Comparison of ENCODE assay signal across 31 cellular contexts in the genomic region with DNA sequence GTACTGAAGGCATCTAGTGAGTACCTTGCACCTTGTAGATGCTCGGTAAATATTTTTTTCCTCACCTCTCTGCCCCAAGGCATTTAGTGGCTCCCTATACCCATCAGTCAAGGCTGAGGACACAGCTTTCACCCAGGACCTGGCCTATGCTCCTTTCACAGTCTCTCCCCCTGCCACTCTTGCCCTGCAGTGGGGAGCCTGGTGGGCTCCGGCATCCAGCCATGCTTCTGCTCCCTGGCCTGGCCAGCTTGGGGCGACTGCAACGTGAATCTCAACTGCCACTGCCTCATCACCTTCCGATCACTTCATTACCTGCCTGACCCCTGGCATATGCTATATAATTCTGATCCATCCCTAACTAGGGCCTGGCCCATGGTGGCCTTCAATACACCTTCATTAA. TPM values are rescaled to one million over a fixed set of nuclear protein-coding genes. Genes with fewer than 3 reads are reported as not detected.
DNase-seq lines count a peak whose midpoint lies in the region; ATAC-seq, FAIRE-seq and TF ChIP-seq lines count a peak whose summit lies in the region.
"Had no signal": no experiment of that assay in that cellular context is flagged by ENCODE, and none has a peak within 500 bp of the region (broad histone marks: within the 10 kb centered on the region; RNA-seq: fewer than 3 reads in every experiment).

No MANE protein-coding gene starts in this region.

- H3K9ac ChIP-seq in MM.1S (ENCODE audit: low read length) (no peak overlapping the region), skeletal muscle tissue (ENCODE audit: low read depth in 1 of 3, low read length in 3 of 3) (peak overlapping the region in 2 of 3 donors; percentile 16 to 73)

- H3K9me3 Mint-ChIP-seq in activated CD8-positive, alpha-beta T cell treated with anti-CD3 and anti-CD28 coated beads, Interleukin-2, amount 10 ng/mL, durations not matched to agents 7 days and 5 days (ENCODE audit: insufficient read depth): no peaks in the 10 kb centered on the region
- no peaks in the 10 kb centered on the region for H3K9me3 Mint-ChIP-seq in activated CD8-positive, alpha-beta T cell treated with anti-CD3 and anti-CD28 coated beads for 36 hours
- H3K9me3 Mint-ChIP-seq: activated CD4-positive, alpha-beta T cell treated with anti-CD3 and anti-CD28 coated beads, Interleukin-2, amount 10 ng/mL, durations not matched to agents 24 days and 14 days; activated T-helper 1 cell treated with anti-CD3 and anti-CD28 coated beads, Interleukin-12 subunit alpha, Interleukin-12 subunit beta, Interleukin-2, Interleukin-4 antibody, amounts not matched to agents 30 ng/mL and 10 ng/mL and 1 ng/mL, durations not matched to agents 14 hours and 24 hours and 36 hours; CD4-positive, CD25-positive, alpha-beta regulatory T cell had no signal

- no peaks in the 10 kb centered on the region for H3K79me2 ChIP-seq in MM.1S (ENCODE audit: low read length)

- H3K27me3 Mint-ChIP-seq in activated CD8-positive, alpha-beta T cell treated with anti-CD3 and anti-CD28 coated beads, Interleukin-2, amount 10 ng/mL, durations not matched to agents 7 days and 5 days (ENCODE audit: low read depth): peaks cover 12% of the 10 kb centered on the region
- peaks cover 3% of the 10 kb centered on the region for H3K27me3 Mint-ChIP-seq in activated CD8-positive, alpha-beta T cell treated with anti-CD3 and anti-CD28 coated beads for 36 hours
- H3K27me3 Mint-ChIP-seq: CD4-positive, CD25-positive, alpha-beta regulatory T cell had no signal

- peak; percentile 17 for DNase-seq in activated CD8-positive, alpha-beta T cell treated with anti-CD3 and anti-CD28 coated beads, Interleukin-2, amount 10 ng/mL, durations not matched to agents 7 days and 5 days
- DNase-seq in activated CD8-positive, alpha-beta T cell treated with anti-CD3 and anti-CD28 coated beads for 36 hours: no peak
- DNase-seq in MM.1S (no peak), esophagus muscularis mucosa (ENCODE audit: extremely low spot score) (peak; percentile 29), D721Med (ENCODE audit: insufficient read length, low spot score) (no peak)
- DNase-seq: 8988T; activated CD4-positive, alpha-beta T cell treated with anti-CD3 and anti-CD28 coated beads, Interleukin-2, amount 10 ng/mL, durations not matched to agents 24 days and 14 days; activated naive CD4-positive, alpha-beta T cell treated with anti-CD3 and anti-CD28 coated beads, Interleukin-2, amount 50 U/mL, for 16 hours; CD4-positive, CD25-positive, alpha-beta regulatory T cell; effector memory CD4-positive, alpha-beta T cell; mesenchymal stem cell; NCI-H1092; NCI-H1694 treated with DMSO at 0.1 percent for 48 hours; NCI-H446; NCI-H774; stimulated activated CD4-positive, alpha-beta T cell treated with anti-CD3 and anti-CD28 coated beads, Interleukin-12 subunit alpha, Interleukin-12 subunit beta, amount 100 ng/mL, for 4 hours; stimulated activated CD4-positive, alpha-beta T cell treated with anti-CD3 and anti-CD28 coated beads, Interleukin-2, amount 100 ng/mL, for 48 hours; T-helper 9 cell; upper lobe of right lung had no signal

- intact Hi-C loops in activated CD8-positive, alpha-beta T cell treated with anti-CD3 and anti-CD28 coated beads for 36 hours (cut with micrococcal nuclease): no loop called here
- intact Hi-C loops in esophagus muscularis mucosa (cut with DNase I): no loop called here

- no peaks in the 10 kb centered on the region for H3K36me3 Mint-ChIP-seq in activated CD8-positive, alpha-beta T cell treated with anti-CD3 and anti-CD28 coated beads, Interleukin-2, amount 10 ng/mL, durations not matched to agents 7 days and 5 days (ENCODE audit: low read depth)
- H3K36me3 Mint-ChIP-seq in activated CD8-positive, alpha-beta T cell treated with anti-CD3 and anti-CD28 coated beads for 36 hours (ENCODE audit: low read depth): no peaks in the 10 kb centered on the region
- H3K36me3 Mint-ChIP-seq: CD4-positive, CD25-positive, alpha-beta regulatory T cell had no signal

- H3K9me2 ChIP-seq in MM.1S (replicated peaks; ENCODE audit: insufficient read depth, low read length): no peaks in the 10 kb centered on the region

- FAIRE-seq in D721Med (lab: Jason Lieb, UNC): no peak
- FAIRE-seq: RCC 7860 had no signal

- H3K27me3 ChIP-seq in MM.1S (replicated peaks; ENCODE audit: insufficient read depth, low read length) (no peaks in the 10 kb centered on the region), esophagus muscularis mucosa (no peaks in the 10 kb centered on the region), skeletal muscle tissue (ENCODE audit: control insufficient read depth in 3 of 3, insufficient read depth in 3 of 3, low read length in 3 of 3) (no peaks in the 10 kb centered on the region)
- H3K27me3 ChIP-seq: breast epithelium had no signal

- no peak overlapping the region for H2AFZ ChIP-seq in MM.1S (ENCODE audit: low read length)

- H3K36me3 ChIP-seq in MM.1S (replicated peaks; ENCODE audit: insufficient read depth, low read length): no peaks in the 10 kb centered on the region
- no peaks in the 10 kb centered on the region for H3K36me3 ChIP-seq in esophagus muscularis mucosa
- H3K36me3 ChIP-seq in skeletal muscle tissue (ENCODE audit: control insufficient read depth in 3 of 3, insufficient read depth in 3 of 3, low read length in 3 of 3): no peaks in the 10 kb centered on the region
- H3K36me3 ChIP-seq: breast epithelium, upper lobe of right lung had no signal

- 100% methylated on average over 4 of the region's 5 CpGs for WGBS in esophagus muscularis mucosa

- POLR2A ChIA-PET in activated CD8-positive, alpha-beta T cell treated with anti-CD3 and anti-CD28 coated beads, Interleukin-2, amount 10 ng/mL, durations not matched to agents 7 days and 5 days (lab: Charles Lee): interaction anchor here (0.8 to 1.0 kb wide), 2 partner anchors 10 to 126 kb away, joined by 3 read pairs; no protein-coding TSS in a partner anchor
- POLR2A ChIA-PET in activated CD8-positive, alpha-beta T cell treated with anti-CD3 and anti-CD28 coated beads for 36 hours (lab: Charles Lee): interaction anchor here (0.5 to 0.9 kb wide), 2 partner anchors 18 to 843 kb away, joined by 3 to 4 read pairs; no protein-coding TSS in a partner anchor

- no peak for TF ChIP-seq CTCF in activated CD8-positive, alpha-beta T cell treated with anti-CD3 and anti-CD28 coated beads for 36 hours (IDR thresholded peaks at IDR 0.05)
- TF ChIP-seq CTCF in MM.1S (IDR thresholded peaks at IDR 0.05; ENCODE audit: low read length): no peak
- no peak for TF ChIP-seq CTCF in esophagus muscularis mucosa (IDR thresholded peaks at IDR 0.05)
- no peak for TF ChIP-seq CTCF in D721Med (IDR thresholded peaks at IDR 0.05; ENCODE audit: insufficient read depth, missing control alignments)

- H3K27ac ChIP-seq in MM.1S (ENCODE audit: low read length) (peak overlapping the region; percentile 19; the same call in 1 of the 2 replicates), esophagus muscularis mucosa (replicated peaks in 1 of 4) (no peak overlapping the region), skeletal muscle tissue (ENCODE audit: low read depth, low read length) (peak overlapping the region; percentile 76)
- H3K27ac ChIP-seq: breast epithelium, upper lobe of right lung had no signal

- CTCF ChIA-PET in activated CD8-positive, alpha-beta T cell treated with anti-CD3 and anti-CD28 coated beads, Interleukin-2, amount 10 ng/mL, durations not matched to agents 7 days and 5 days (lab: Charles Lee): interaction anchor here (1.2 to 15.4 kb wide), 8 partner anchors 9 to 280 kb away, joined by 3 to 242 read pairs (median 5); a partner anchor contains a TSS
- CTCF ChIA-PET in activated CD8-positive, alpha-beta T cell treated with anti-CD3 and anti-CD28 coated beads for 36 hours (lab: Charles Lee): interaction anchor here (0.9 to 15.4 kb wide), 5 partner anchors 9 to 179 kb away, joined by 3 to 275 read pairs (median 5); no protein-coding TSS in a partner anchor

- H3K27ac Mint-ChIP-seq in activated CD8-positive, alpha-beta T cell treated with anti-CD3 and anti-CD28 coated beads, Interleukin-2, amount 10 ng/mL, durations not matched to agents 7 days and 5 days: no peak overlapping the region
- no peak overlapping the region for H3K27ac Mint-ChIP-seq in activated CD8-positive, alpha-beta T cell treated with anti-CD3 and anti-CD28 coated beads for 36 hours
- H3K27ac Mint-ChIP-seq: activated CD4-positive, alpha-beta T cell treated with anti-CD3 and anti-CD28 coated beads, Interleukin-2, amount 10 ng/mL, durations not matched to agents 24 days and 14 days; activated T-helper 1 cell treated with anti-CD3 and anti-CD28 coated beads, Interleukin-12 subunit alpha, Interleukin-12 subunit beta, Interleukin-2, Interleukin-4 antibody, amounts not matched to agents 30 ng/mL and 10 ng/mL and 1 ng/mL, durations not matched to agents 14 hours and 24 hours and 36 hours had no signal

- H3K4me2 ChIP-seq in MM.1S (ENCODE audit: low read depth, low read length): peak overlapping the region; percentile 54; the same call in 1 of the 2 replicates

- no peaks in the 10 kb centered on the region for H4K20me1 ChIP-seq in MM.1S (ENCODE audit: insufficient read depth, low read length)

- TF ChIP-seq POLR2A in esophagus muscularis mucosa (IDR thresholded peaks at IDR 0.05; ENCODE audit: low read depth): no peak

- TF ChIP-seq EP300 in esophagus muscularis mucosa (IDR thresholded peaks at IDR 0.05): no peak

- no peak overlapping the region for H3K4me3 Mint-ChIP-seq in activated CD8-positive, alpha-beta T cell treated with anti-CD3 and anti-CD28 coated beads, Interleukin-2, amount 10 ng/mL, durations not matched to agents 7 days and 5 days
- no peak overlapping the region for H3K4me3 Mint-ChIP-seq in activated CD8-positive, alpha-beta T cell treated with anti-CD3 and anti-CD28 coated beads for 36 hours
- H3K4me3 Mint-ChIP-seq: activated CD4-positive, alpha-beta T cell treated with anti-CD3 and anti-CD28 coated beads, Interleukin-2, amount 10 ng/mL, durations not matched to agents 24 days and 14 days; activated T-helper 1 cell treated with anti-CD3 and anti-CD28 coated beads, Interleukin-12 subunit alpha, Interleukin-12 subunit beta, Interleukin-2, Interleukin-4 antibody, amounts not matched to agents 30 ng/mL and 10 ng/mL and 1 ng/mL, durations not matched to agents 14 hours and 24 hours and 36 hours; CD4-positive, CD25-positive, alpha-beta regulatory T cell had no signal

- H3K9me3 ChIP-seq in MM.1S (replicated peaks; ENCODE audit: insufficient read depth, low read length): no peaks in the 10 kb centered on the region
- H3K9me3 ChIP-seq in esophagus muscularis mucosa: no peaks in the 10 kb centered on the region
- no peaks in the 10 kb centered on the region for H3K9me3 ChIP-seq in skeletal muscle tissue (ENCODE audit: control insufficient read depth in 3 of 3, low read length in 3 of 3)
- H3K9me3 ChIP-seq: breast epithelium, upper lobe of right lung had no signal

- H3K4me1 Mint-ChIP-seq in activated CD8-positive, alpha-beta T cell treated with anti-CD3 and anti-CD28 coated beads, Interleukin-2, amount 10 ng/mL, durations not matched to agents 7 days and 5 days (ENCODE audit: low read depth): peaks cover 51% of the 10 kb centered on the region
- peaks cover 12% of the 10 kb centered on the region for H3K4me1 Mint-ChIP-seq in activated CD8-positive, alpha-beta T cell treated with anti-CD3 and anti-CD28 coated beads for 36 hours (ENCODE audit: low read depth)

- H3F3A ChIP-seq in MM.1S (ENCODE audit: insufficient read depth, low read length): no peaks in the 10 kb centered on the region

- H3K4me3 ChIP-seq in MM.1S (ENCODE audit: low read length): no peak overlapping the region
- no peak overlapping the region for H3K4me3 ChIP-seq in esophagus muscularis mucosa
- peak overlapping the region in 1 of 3 donors; percentile 11 for H3K4me3 ChIP-seq in skeletal muscle tissue (ENCODE audit: low read length in 3 of 3)
- H3K4me3 ChIP-seq: breast epithelium, upper lobe of right lung had no signal

- peaks cover 40% of the 10 kb centered on the region for H3K4me1 ChIP-seq in MM.1S (ENCODE audit: low read length)
- H3K4me1 ChIP-seq in esophagus muscularis mucosa: peaks cover 0 to 6% (median 3%) of the 10 kb centered on the region in 4 donors
- peaks cover 13 to 45% (median 24%) of the 10 kb centered on the region in 3 donors for H3K4me1 ChIP-seq in skeletal muscle tissue (ENCODE audit: control insufficient read depth in 3 of 3, insufficient read depth in 3 of 3, low read length in 3 of 3)
- H3K4me1 ChIP-seq: breast epithelium, upper lobe of right lung had no signal

- ATAC-seq in activated CD8-positive, alpha-beta T cell treated with anti-CD3 and anti-CD28 coated beads, Interleukin-2, amount 10 ng/mL, durations not matched to agents 7 days and 5 days: no peak
- ATAC-seq in activated CD8-positive, alpha-beta T cell treated with anti-CD3 and anti-CD28 coated beads for 36 hours: no peak
- ATAC-seq in GM21423 (IDR thresholded peaks at IDR 0.05; ENCODE audit: unreplicated experiment): no peak
- ATAC-seq in HG02623 (IDR thresholded peaks at IDR 0.05; ENCODE audit: unreplicated experiment): no peak
- ATAC-seq: left lobe of liver had no signal

RNA-seq across cellular contexts. Expression of a gene that starts 0.7 kb away (rescaled TPM):
- total RNA-seq in activated CD8-positive, alpha-beta T cell treated with anti-CD3 and anti-CD28 coated beads, Interleukin-2, amount 10 ng/mL, durations not matched to agents 7 days and 5 days: under 1 TPM; 0.42 to 0.95 TPM
- under 1 TPM; 0.34 to 0.88 TPM for total RNA-seq in activated CD8-positive, alpha-beta T cell treated with anti-CD3 and anti-CD28 coated beads for 36 hours
- total RNA-seq in esophagus muscularis mucosa (under 1 TPM; 0.23 to 0.78 (median 0.46) TPM), skeletal muscle tissue (3.1 TPM)
- total RNA-seq: Daoy, epithelial cell of proximal tubule, HT1080 had no signal

RNA-seq across cellular contexts. Expression of a gene that starts 48.9 kb away (rescaled TPM):
- under 1 TPM; 0.55 to 0.94 TPM for total RNA-seq in activated CD8-positive, alpha-beta T cell treated with anti-CD3 and anti-CD28 coated beads, Interleukin-2, amount 10 ng/mL, durations not matched to agents 7 days and 5 days
- total RNA-seq in activated CD8-positive, alpha-beta T cell treated with anti-CD3 and anti-CD28 coated beads for 36 hours: under 1 TPM; 0.34 to 0.56 TPM
- total RNA-seq in esophagus muscularis mucosa (not detected), skeletal muscle tissue (not detected)
- total RNA-seq: breast epithelium, Daoy, epithelial cell of proximal tubule, HT1080, left lobe of liver, posterior vena cava, sciatic nerve, upper lobe of right lung had no signal

Comparison
In these comparisons a context has a peak if more than half of its experiments do, and no peak if none do; other contexts are left out.
1. DNase-seq: peak in activated CD8-positive, alpha-beta T cell treated with anti-CD3 and anti-CD28 coated beads, Interleukin-2, amount 10 ng/mL, durations not matched to agents 7 days and 5 days (single experiment) and esophagus muscularis mucosa (single experiment); none in activated CD8-positive, alpha-beta T cell treated with anti-CD3 and anti-CD28 coated beads for 36 hours (single experiment), MM.1S (single experiment) and D721Med (single experiment).
2. H3K27ac ChIP-seq: peak in MM.1S (single experiment) and skeletal muscle tissue (single experiment); none in esophagus muscularis mucosa (0 of 4).